Comparison of ENCODE assay signal across 9 cellular contexts in the genomic region with DNA sequence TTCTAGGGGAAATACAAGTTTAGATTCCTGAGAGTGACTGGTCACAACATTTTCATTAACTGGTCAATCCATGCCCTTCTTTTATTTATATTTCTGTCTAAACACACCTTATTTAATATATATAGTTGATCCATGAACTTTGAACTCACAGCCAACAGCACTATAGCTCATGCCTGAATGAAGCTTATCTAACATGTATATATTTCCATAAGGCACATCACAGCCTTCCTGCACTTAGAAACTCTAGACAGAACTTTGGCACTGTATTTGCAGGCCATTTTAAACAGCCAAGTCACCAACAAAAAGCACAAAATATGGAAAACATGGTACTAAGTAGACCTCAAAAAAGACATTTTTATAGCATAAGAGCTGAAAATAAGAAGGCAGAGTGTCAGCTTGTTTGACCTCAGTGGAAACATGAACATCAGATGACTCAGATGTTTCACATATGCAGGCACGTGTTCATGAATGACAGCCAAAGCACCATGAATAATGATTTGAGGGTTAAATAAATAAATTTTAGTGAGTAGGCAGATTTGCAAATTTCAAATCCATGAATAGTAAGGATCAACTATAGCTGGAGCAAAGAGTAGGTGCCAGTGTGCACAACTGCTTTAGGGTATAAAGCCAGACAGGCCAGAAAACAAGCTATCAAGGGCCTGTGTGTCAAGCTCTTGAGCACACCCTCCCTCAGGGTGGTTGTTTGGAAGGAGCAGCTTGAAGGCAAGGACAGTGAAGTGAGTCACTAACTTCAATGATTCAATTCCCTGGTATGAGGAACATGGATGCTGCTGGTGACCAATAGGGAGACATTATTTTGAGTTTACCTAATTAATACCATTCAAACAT.
DNase-seq lines count a peak whose midpoint lies in the region; ATAC-seq and TF ChIP-seq lines count a peak whose summit lies in the region.
"Had no signal": no experiment of that assay in that cellular context is flagged by ENCODE, and none has a peak within 500 bp of the region (broad histone marks: within the 10 kb centered on the region; RNA-seq: fewer than 3 reads in every experiment).

No MANE protein-coding gene starts in this region.

- intact Hi-C loops in esophagus squamous epithelium (cut with DNase I): no loop called here

- H3K4me1 ChIP-seq in esophagus squamous epithelium (peaks cover 0 to 21% (median 0%) of the 10 kb centered on the region in 3 donors), smooth muscle cell (ENCODE audit: low read depth) (peaks cover 3% of the 10 kb centered on the region)
- H3K4me1 ChIP-seq: esophagus muscularis mucosa had no signal

- WGBS in esophagus squamous epithelium, 2 donors: 0 to 23% methylated on average over 1 of the region's 1 CpG
- WGBS in smooth muscle cell (ENCODE audit: low lambda C conversion rate): 3% methylated on average over 1 of the region's 1 CpG

- H3K9ac ChIP-seq in smooth muscle cell (ENCODE audit: low read depth): no peak overlapping the region

- ATAC-seq in GM21390 (IDR thresholded peaks at IDR 0.05; ENCODE audit: unreplicated experiment) (peak; percentile 52), GM19328 (IDR thresholded peaks at IDR 0.05; ENCODE audit: unreplicated experiment) (no peak)

- no peak for TF ChIP-seq CTCF in esophagus squamous epithelium (IDR thresholded peaks at IDR 0.05)
- no peak for TF ChIP-seq CTCF in smooth muscle cell (IDR thresholded peaks at IDR 0.05; ENCODE audit: borderline replicate concordance, insufficient read depth, poor library complexity, severe bottlenecking)

- H3K4me2 ChIP-seq in smooth muscle cell: peak overlapping the region; percentile 40

- H3K79me2 ChIP-seq in smooth muscle cell (ENCODE audit: low read depth): no peaks in the 10 kb centered on the region

- no peak overlapping the region for H2AFZ ChIP-seq in smooth muscle cell (ENCODE audit: low read depth)

- H3K27me3 ChIP-seq in esophagus squamous epithelium (peaks cover 0 to 6% (median 0%) of the 10 kb centered on the region in 4 donors), smooth muscle cell (ENCODE audit: low read depth) (no peaks in the 10 kb centered on the region)
- H3K27me3 ChIP-seq: esophagus muscularis mucosa had no signal

- H3K9me3 ChIP-seq in esophagus squamous epithelium (no peaks in the 10 kb centered on the region), smooth muscle cell (replicated peaks; ENCODE audit: low read depth) (no peaks in the 10 kb centered on the region)
- H3K9me3 ChIP-seq: esophagus muscularis mucosa had no signal

- TF ChIP-seq POLR2A in esophagus squamous epithelium (IDR thresholded peaks at IDR 0.05): no peak

- H4K20me1 ChIP-seq in smooth muscle cell (ENCODE audit: low read depth): no peaks in the 10 kb centered on the region

- no peak overlapping the region for H3K4me3 ChIP-seq in esophagus squamous epithelium
- H3K4me3 ChIP-seq in smooth muscle cell: no peak overlapping the region
- H3K4me3 ChIP-seq: esophagus muscularis mucosa had no signal

- H3K27ac ChIP-seq in esophagus squamous epithelium: peak overlapping the region in 3 of 4 donors; percentile 50 to 69 (median 65)
- peak overlapping the region; percentile 92 for H3K27ac ChIP-seq in smooth muscle cell (ENCODE audit: low read depth)
- H3K27ac ChIP-seq: esophagus muscularis mucosa had no signal

- DNase-seq in NCI-H460 (ENCODE audit: extremely low read depth, low read depth) (peak; percentile 47), esophagus squamous epithelium (lab: John Stamatoyannopoulos, UW) (no peak), smooth muscle cell (lab: John Stamatoyannopoulos, UW; ENCODE audit: unreplicated experiment) (no peak), NCI-H2107 (lab: John Stamatoyannopoulos, UW) (no peak), activated gamma-delta T cell (lab: John Stamatoyannopoulos, UW) (no peak)
- DNase-seq in activated CD4-positive, alpha-beta T cell treated with anti-CD3 and anti-CD28 coated beads for 48 hours: no peak

- H3F3A ChIP-seq in smooth muscle cell (ENCODE audit: low read depth): no peaks in the 10 kb centered on the region

- H3K36me3 ChIP-seq in esophagus squamous epithelium: no peaks in the 10 kb centered on the region
- no peaks in the 10 kb centered on the region for H3K36me3 ChIP-seq in smooth muscle cell (ENCODE audit: low read depth)
- H3K36me3 ChIP-seq: esophagus muscularis mucosa had no signal
